In genomic region chr18:26919656-26920055, GRCh38 we compare ENCODE assay signal across 28 cellular contexts. TPM values are rescaled to one million over a fixed set of nuclear protein-coding genes. Genes with fewer than 3 reads are reported as not detected.
DNase-seq lines count a peak whose midpoint lies in the region; ATAC-seq and TF ChIP-seq lines count a peak whose summit lies in the region.
"Had no signal": no experiment of that assay in that cellular context is flagged by ENCODE, and none has a peak within 500 bp of the region (broad histone marks: within the 10 kb centered on the region; RNA-seq: fewer than 3 reads in every experiment).

No MANE protein-coding gene starts in this region.

- H3K4me1 ChIP-seq in mesenchymal stem cell (ENCODE audit: control insufficient read depth, insufficient read depth, low read depth, low read length): no peaks in the 10 kb centered on the region
- H3K4me1 ChIP-seq: psoas muscle, suprapubic skin had no signal

- no peak overlapping the region for H2AFZ ChIP-seq in mesenchymal stem cell (ENCODE audit: low read depth, low read length)
- H2AFZ ChIP-seq: GM23338 had no signal

- H3K9ac ChIP-seq in mesenchymal stem cell (ENCODE audit: low read length): no peak overlapping the region

- no peak overlapping the region for H2AK5ac ChIP-seq in mesenchymal stem cell (ENCODE audit: low read length, severe bottlenecking)

- ATAC-seq in left ventricle myocardium superior (peak; percentile 23), left cardiac atrium (no peak), GM19467 (IDR thresholded peaks at IDR 0.05; ENCODE audit: unreplicated experiment) (no peak)
- ATAC-seq: gastroesophageal sphincter, GM23338, HepG2, natural killer cell, psoas muscle, T-helper 17 cell, WTC11 had no signal

- H4K8ac ChIP-seq in mesenchymal stem cell (ENCODE audit: low read length): no peak overlapping the region

- H3K4me3 ChIP-seq in choroid plexus epithelial cell (ENCODE audit: low read depth, low read length) (no peak overlapping the region), mesenchymal stem cell (ENCODE audit: insufficient read depth in 1 of 2, low read depth in 1 of 2, low read length in 2 of 2) (no peak overlapping the region)
- H3K4me3 ChIP-seq: gastroesophageal sphincter, GM23338, psoas muscle, suprapubic skin had no signal

- intact Hi-C loops in left ventricle myocardium superior (cut with micrococcal nuclease) (no loop called here), left cardiac atrium (cut with DNase I) (no loop called here)

- no peaks in the 10 kb centered on the region for H3K27me3 ChIP-seq in mesenchymal stem cell (ENCODE audit: control insufficient read depth in 1 of 2, insufficient read depth in 1 of 2, low read length in 2 of 2)
- H3K27me3 ChIP-seq: suprapubic skin had no signal

- WGBS in mesenchymal stem cell: 42% methylated on average over 1 of the region's 1 CpG

- H3K14ac ChIP-seq in mesenchymal stem cell (ENCODE audit: low read length in 2 of 2): no peak overlapping the region

- TF ChIP-seq CTCF in choroid plexus epithelial cell (conservative IDR thresholded peaks at IDR 0.05; ENCODE audit: low read depth, low read length): no peak
- no peak for TF ChIP-seq CTCF in HFFc6 (IDR thresholded peaks at IDR 0.05)

- no peaks in the 10 kb centered on the region for H3K4me1 Mint-ChIP-seq in HFFc6 (ENCODE audit: low read depth)
- H3K4me1 Mint-ChIP-seq: activated CD4-positive, alpha-beta memory T cell treated with anti-CD3 and anti-CD28 coated beads, Interleukin-2, amount 10 ng/mL, durations not matched to agents 7 days and 5 days; activated naive CD4-positive, alpha-beta T cell treated with anti-CD3 and anti-CD28 coated beads, Interleukin-2, amount 10 ng/mL, durations not matched to agents 7 days and 5 days; CD14-positive monocyte; natural killer cell; T-helper 17 cell had no signal

- H3K4ac ChIP-seq in mesenchymal stem cell (ENCODE audit: low read depth in 1 of 2, low read length in 2 of 2): no peak overlapping the region

- no peak overlapping the region for H3K4me2 ChIP-seq in mesenchymal stem cell (ENCODE audit: low read length, poor library complexity, severe bottlenecking)
- H3K4me2 ChIP-seq: GM23338 had no signal

- DNase-seq in left ventricle myocardium superior: no peak
- DNase-seq in left cardiac atrium: no peak
- peak; percentile 45 for DNase-seq in choroid plexus epithelial cell (ENCODE audit: low read depth)
- peak; percentile 33 for DNase-seq in mesenchymal stem cell
- no peak for DNase-seq in SW480 (ENCODE audit: low spot score)
- DNase-seq in NCI-H2227 (lab: John Stamatoyannopoulos, UW; ENCODE audit: unreplicated experiment): no peak
- DNase-seq in HFFc6: no peak
- DNase-seq: activated CD4-positive, alpha-beta memory T cell treated with anti-CD3 and anti-CD28 coated beads, Interleukin-2, amount 10 ng/mL, durations not matched to agents 7 days and 5 days; activated naive CD4-positive, alpha-beta T cell treated with anti-CD3 and anti-CD28 coated beads, Interleukin-2, amount 10 ng/mL, durations not matched to agents 7 days and 5 days; activated T-cell treated with anti-CD3 and anti-CD28 coated beads, Interleukin-2, amount 50 U/mL, for 1 hour; aorta; MM.1S; natural killer cell; NCI-H1694; NCI-H524 treated with DMSO at 0.1 percent for 48 hours; psoas muscle; SHP77; stimulated activated CD4-positive, alpha-beta T cell treated with anti-CD3 and anti-CD28 coated beads, Interleukin-12 subunit alpha, Interleukin-12 subunit beta, amount 100 ng/mL, for 4 hours; T-helper 17 cell had no signal

- no peak overlapping the region for H2BK15ac ChIP-seq in mesenchymal stem cell (ENCODE audit: low read depth, poor library complexity, severe bottlenecking)

- H3K9me3 ChIP-seq in mesenchymal stem cell (ENCODE audit: control insufficient read depth, low read length): no peaks in the 10 kb centered on the region
- H3K9me3 ChIP-seq: psoas muscle had no signal

- H3K27ac ChIP-seq in mesenchymal stem cell (ENCODE audit: low read length, poor library complexity, severe bottlenecking): no peak overlapping the region
- H3K27ac ChIP-seq: gastroesophageal sphincter, psoas muscle, suprapubic skin had no signal

- H2BK12ac ChIP-seq in mesenchymal stem cell (ENCODE audit: low read length in 2 of 2): no peak overlapping the region

- H4K91ac ChIP-seq in mesenchymal stem cell (ENCODE audit: low read length): no peak overlapping the region

- no peak overlapping the region for H2BK120ac ChIP-seq in mesenchymal stem cell (ENCODE audit: low read depth, low read length)

- no peak overlapping the region for H2BK5ac ChIP-seq in mesenchymal stem cell (ENCODE audit: low read depth, low read length, poor library complexity, severe bottlenecking)

- H3K36me3 ChIP-seq in mesenchymal stem cell (ENCODE audit: control insufficient read depth in 1 of 2, insufficient read depth in 2 of 2, low read depth in 1 of 2, low read length in 2 of 2): no peaks in the 10 kb centered on the region
- H3K36me3 ChIP-seq: gastroesophageal sphincter, suprapubic skin had no signal

- no peaks in the 10 kb centered on the region for H3K27me3 Mint-ChIP-seq in HFFc6 (ENCODE audit: insufficient read depth)
- H3K27me3 Mint-ChIP-seq: activated CD4-positive, alpha-beta memory T cell treated with anti-CD3 and anti-CD28 coated beads, Interleukin-2, amount 10 ng/mL, durations not matched to agents 7 days and 5 days; activated naive CD4-positive, alpha-beta T cell treated with anti-CD3 and anti-CD28 coated beads, Interleukin-2, amount 10 ng/mL, durations not matched to agents 7 days and 5 days; T-helper 17 cell had no signal

- H3K79me1 ChIP-seq in mesenchymal stem cell (replicated peaks; ENCODE audit: low read length, poor library complexity, severe bottlenecking): no peaks in the 10 kb centered on the region

- no peak overlapping the region for H3K23ac ChIP-seq in mesenchymal stem cell (ENCODE audit: low read length in 2 of 2)

- H3K9me3 Mint-ChIP-seq in HFFc6: peaks cover 41% of the 10 kb centered on the region
- H3K9me3 Mint-ChIP-seq: activated naive CD4-positive, alpha-beta T cell treated with anti-CD3 and anti-CD28 coated beads, Interleukin-2, amount 10 ng/mL, durations not matched to agents 7 days and 5 days; GM23338; WTC11 had no signal

- no peaks in the 10 kb centered on the region for H3K36me3 Mint-ChIP-seq in HFFc6 (ENCODE audit: low read depth)
- H3K36me3 Mint-ChIP-seq: activated naive CD4-positive, alpha-beta T cell treated with anti-CD3 and anti-CD28 coated beads, Interleukin-2, amount 10 ng/mL, durations not matched to agents 7 days and 5 days; CD14-positive monocyte; natural killer cell had no signal

- H3K18ac ChIP-seq in mesenchymal stem cell (ENCODE audit: low read depth in 1 of 2, low read length in 2 of 2): no peak overlapping the region

- H3K4me3 Mint-ChIP-seq in HFFc6: no peak overlapping the region
- H3K4me3 Mint-ChIP-seq: activated CD4-positive, alpha-beta memory T cell treated with anti-CD3 and anti-CD28 coated beads, Interleukin-2, amount 10 ng/mL, durations not matched to agents 7 days and 5 days; activated naive CD4-positive, alpha-beta T cell treated with anti-CD3 and anti-CD28 coated beads, Interleukin-2, amount 10 ng/mL, durations not matched to agents 7 days and 5 days; CD14-positive monocyte; GM23338; natural killer cell; T-helper 17 cell; WTC11 had no signal

- no peak overlapping the region for H3K27ac Mint-ChIP-seq in HFFc6
- H3K27ac Mint-ChIP-seq: activated CD4-positive, alpha-beta memory T cell treated with anti-CD3 and anti-CD28 coated beads, Interleukin-2, amount 10 ng/mL, durations not matched to agents 7 days and 5 days; activated naive CD4-positive, alpha-beta T cell treated with anti-CD3 and anti-CD28 coated beads, Interleukin-2, amount 10 ng/mL, durations not matched to agents 7 days and 5 days; GM23338; natural killer cell; T-helper 17 cell; WTC11 had no signal

RNA-seq across cellular contexts. Expression of gene AQP4, which starts 54.1 kb away (rescaled TPM):
- total RNA-seq in left ventricle myocardium superior: 20.0 TPM
- 10 to 100 TPM in 1 of 2 donors, 1 to 10 TPM in 1; 5.6 to 10.3 TPM for total RNA-seq in left cardiac atrium
- not detected for polyA plus RNA-seq in mesenchymal stem cell (2013, experiment 1 of 2)
- not detected for polyA plus RNA-seq in mesenchymal stem cell (2013, experiment 2 of 2)
- not detected for total RNA-seq in HFFc6 (2021; fragmentation: NEBNext Ultra II Directional; extraction: Animal tissue kit (Norgen Biotek cat#: 25700))
- total RNA-seq: activated CD4-positive, alpha-beta memory T cell treated with anti-CD3 and anti-CD28 coated beads, Interleukin-2, amount 10 ng/mL, durations not matched to agents 7 days and 5 days; endothelial cell of umbilical vein; lung microvascular endothelial cell; natural killer cell; T-helper 17 cell had no signal
- polyA plus RNA-seq: CD14-positive monocyte, endothelial cell of umbilical vein had no signal

Comparison
In these comparisons a context has a peak if more than half of its experiments do, and no peak if none do; other contexts are left out.
1. DNase-seq: peak in choroid plexus epithelial cell (single experiment) and mesenchymal stem cell (single experiment); none in left ventricle myocardium superior (single experiment), left cardiac atrium (single experiment), SW480 (single experiment), NCI-H2227 (single experiment) and HFFc6 (single experiment).
2. RNA of gene AQP4, which starts 54.1 kb away (total RNA-seq): 20.0 TPM in left ventricle myocardium superior (single experiment) and 5.6 to 10.3 TPM in left cardiac atrium; not detected in HFFc6; every median in the first group is over 4 times any median in the second.